ENCODE assay signal across 24 cellular contexts in the genomic region with DNA sequence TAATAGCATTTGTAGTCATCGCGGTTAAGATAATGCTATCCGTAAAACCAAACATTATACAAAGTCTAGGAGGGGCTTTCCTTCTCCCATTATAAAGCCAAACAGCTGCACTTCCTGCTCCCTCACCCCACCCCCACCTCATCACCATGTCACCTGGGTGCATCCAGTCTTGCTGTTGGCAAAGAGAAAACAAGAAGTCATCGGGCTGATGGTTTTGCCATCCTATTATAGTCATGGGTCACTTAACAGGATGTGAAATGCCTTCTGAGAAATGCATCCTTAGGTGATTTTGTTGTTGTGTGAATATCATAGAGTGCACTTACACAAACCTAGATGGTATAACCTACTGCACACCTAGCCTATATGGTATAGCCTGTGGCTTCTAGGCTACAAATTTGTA.
"Had no signal": no experiment of that assay in that cellular context is flagged by ENCODE, and none has a peak within 500 bp of the region (broad histone marks: within the 10 kb centered on the region; RNA-seq: fewer than 3 reads in every experiment).

No MANE protein-coding gene starts in this region.

- ATAC-seq: activated T-cell treated with anti-CD3 and anti-CD28 coated beads, Interleukin-2, amount 50 U/mL, for 72 hours; T-cell had no signal

- H3K27me3 ChIP-seq: breast epithelium had no signal

- H3K9me3 ChIP-seq: breast epithelium had no signal

- H3K4me3 ChIP-seq: breast epithelium, SK-N-MC had no signal

- DNase-seq: activated CD4-positive, alpha-beta memory T cell treated with anti-CD3 and anti-CD28 coated beads, Interleukin-2, amount 10 ng/mL, durations not matched to agents 7 days and 5 days; activated CD4-positive, alpha-beta T cell treated with anti-CD3 and anti-CD28 coated beads, Interleukin-2, amount 50 U/mL, for 1 hour; activated CD4-positive, CD25-positive, alpha-beta regulatory T cell; activated gamma-delta T cell treated with Interleukin-2 at 50 U/mL for 16 hours; activated naive CD4-positive, alpha-beta T cell treated with anti-CD3 and anti-CD28 coated beads, Interleukin-2, amount 10 ng/mL, durations not matched to agents 7 days and 5 days; activated naive CD8-positive, alpha-beta T cell treated with anti-CD3 and anti-CD28 coated beads for 36 hours; activated T-cell treated with anti-CD3 and anti-CD28 coated beads for 4 hours; activated T-cell treated with anti-CD3 and anti-CD28 coated beads, Interleukin-2, amount 50 U/mL, for 72 hours; central memory CD4-positive, alpha-beta T cell; Kasumi-1; NCI-H1105 treated with DMSO at 0.1 percent for 48 hours; NCI-H1436 treated with DMSO at 0.1 percent for 48 hours; NCI-H187; NCI-H2081; NCI-H446; NCI-H524 treated with DMSO at 0.1 percent for 48 hours; NCI-H748 treated with DMSO at 0.1 percent for 48 hours; T-cell; T-helper 2 cell; T1000 had no signal

- H3K27ac ChIP-seq: breast epithelium, VCaP had no signal

- H3K36me3 ChIP-seq: breast epithelium had no signal

- FAIRE-seq: TTC549 had no signal
